ENCODE assay signal across 1 cellular context in the genomic region with DNA sequence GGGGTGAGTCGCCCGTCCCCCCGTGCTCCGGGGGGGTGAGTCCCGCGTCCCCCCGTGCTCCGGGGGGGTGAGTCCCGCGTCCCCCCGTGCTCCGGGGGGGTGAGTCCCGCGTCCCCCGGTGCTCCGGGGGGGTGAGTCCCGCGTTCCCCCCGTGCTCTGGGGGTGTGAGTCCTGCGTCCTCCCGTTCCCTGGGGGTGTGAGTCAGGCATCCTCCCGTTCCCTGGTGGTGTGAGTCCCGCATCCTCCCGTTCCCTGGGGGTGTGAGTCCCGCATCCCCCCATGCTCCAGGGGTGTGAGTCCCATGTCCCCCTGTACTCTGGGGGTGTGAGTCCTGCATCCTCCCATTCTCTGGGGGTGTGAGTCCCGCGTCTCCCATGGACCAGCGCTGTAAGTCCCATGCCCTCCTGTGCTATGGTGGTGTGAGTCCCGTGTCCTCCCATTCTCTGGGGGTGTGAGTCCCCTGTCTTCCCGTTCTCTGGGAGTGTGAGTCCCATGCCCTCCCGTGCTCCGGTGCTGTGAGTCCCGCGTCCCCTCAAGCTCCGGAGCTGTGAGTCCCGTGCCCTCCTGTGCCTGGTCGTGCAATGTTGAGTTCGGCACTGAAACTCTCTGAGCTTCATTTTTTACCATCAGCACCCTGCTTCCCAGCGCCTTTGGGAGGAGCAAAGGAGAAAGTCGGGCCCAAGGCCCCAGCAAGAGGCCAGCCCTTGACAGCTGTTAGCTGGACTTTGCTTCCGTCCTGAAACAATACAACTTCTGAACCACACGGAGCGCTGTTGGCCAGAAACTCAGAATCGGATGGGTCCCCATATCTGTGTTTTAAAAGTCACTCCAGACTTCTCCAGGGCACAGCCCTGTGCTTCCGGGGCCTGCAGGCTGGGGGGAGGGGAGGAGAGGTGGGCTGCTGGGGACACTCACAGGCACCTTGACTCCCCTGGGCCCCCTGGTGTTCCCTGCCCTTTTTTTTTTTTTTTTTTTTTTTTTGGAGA.
TF ChIP-seq lines count a peak whose summit lies in the region.

No MANE protein-coding gene starts in this region.

TF ChIP-seq in K562, 482 proteins besides CTCF, POLR2A, EP300 and RAD21 (continued from another document and continues in another):
- TF ChIP-seq REST (CRISPR knock-in tag; IDR thresholded peaks at IDR 0.05; ENCODE audit: low read depth) (0 out of 2 replicates have a peak, but pooled peaks have one; percentile 47), IFI16 (CRISPR knock-in tag; IDR thresholded peaks at IDR 0.05) (no peak), HDAC2 (IDR thresholded peaks at IDR 0.05) (no peak), ZNF23 (CRISPR knock-in tag; IDR thresholded peaks at IDR 0.05) (no peak), ELF2 (CRISPR knock-in tag; IDR thresholded peaks at IDR 0.05) (no peak), ZNF263 (CRISPR knock-in tag; IDR thresholded peaks at IDR 0.05; ENCODE audit: borderline replicate concordance) (peak; percentile 83), HINFP (tag; conservative IDR thresholded peaks at IDR 0.05; ENCODE audit: low read depth) (no peak), CBX5 (IDR thresholded peaks at IDR 0.05; ENCODE audit: borderline replicate concordance, low read depth) (no peak), SMARCE1 (IDR thresholded peaks at IDR 0.05) (0 out of 2 replicates have a peak, but pooled peaks have one; percentile 21), NFRKB (IDR thresholded peaks at IDR 0.05; ENCODE audit: low read depth) (no peak), CREM (IDR thresholded peaks at IDR 0.05; ENCODE audit: low read depth) (0 out of 2 replicates have a peak, but pooled peaks have one; percentile 27), CHD1 (IDR thresholded peaks at IDR 0.05; ENCODE audit: low read length) (no peak), SOX6 (IDR thresholded peaks at IDR 0.05) (no peak), ETV5 (CRISPR knock-in tag; IDR thresholded peaks at IDR 0.05; ENCODE audit: low read depth) (peak; percentile 89), MYNN (IDR thresholded peaks at IDR 0.05) (peak; percentile 77), MYNN (CRISPR knock-in tag; IDR thresholded peaks at IDR 0.05) (no peak), SMAD1 (IDR thresholded peaks at IDR 0.05; ENCODE audit: low read depth, low read length, partially characterized antibody) (peak; percentile 67), GTF2F1 (IDR thresholded peaks at IDR 0.05; ENCODE audit: low read depth, low read length) (no peak), POLR3G (IDR thresholded peaks at IDR 0.05; ENCODE audit: extremely low read depth, insufficient read length, insufficient replicate concordance) (no peak), BRF1 (IDR thresholded peaks at IDR 0.05; ENCODE audit: borderline replicate concordance, extremely low read depth, insufficient read length) (no peak), MECOM (CRISPR knock-in tag; IDR thresholded peaks at IDR 0.05) (no peak), WHSC1 (IDR thresholded peaks at IDR 0.05; ENCODE audit: low read length) (no peak), ARID1B (IDR thresholded peaks at IDR 0.05) (peak; percentile 10; the same call in 1 of the 2 replicates), ZKSCAN8 (CRISPR knock-in tag; IDR thresholded peaks at IDR 0.05) (no peak), MEF2D (tag; conservative IDR thresholded peaks at IDR 0.05; ENCODE audit: low read depth) (no peak), E2F3 (CRISPR knock-in tag; IDR thresholded peaks at IDR 0.05) (no peak), CAMTA2 (CRISPR knock-in tag; conservative IDR thresholded peaks at IDR 0.05) (no peak), NR2C2 (CRISPR knock-in tag; IDR thresholded peaks at IDR 0.05) (no peak), NR2C2 (tag; IDR thresholded peaks at IDR 0.05) (no peak), TCF3 (CRISPR knock-in tag; IDR thresholded peaks at IDR 0.05) (peak; percentile 24; the same call in 1 of the 2 replicates), KLF6 (CRISPR knock-in tag; IDR thresholded peaks at IDR 0.05; ENCODE audit: borderline replicate concordance) (no peak), ESRRA (IDR thresholded peaks at IDR 0.05; ENCODE audit: borderline replicate concordance, low read depth) (peak; percentile 43; the same call in 1 of the 2 replicates), NFATC3 (IDR thresholded peaks at IDR 0.05) (no peak), BRD4 (IDR thresholded peaks at IDR 0.05) (no peak), MYBL2 (IDR thresholded peaks at IDR 0.05; ENCODE audit: low read depth) (no peak), MYBL2 (CRISPR knock-in tag; IDR thresholded peaks at IDR 0.05; ENCODE audit: borderline replicate concordance) (no peak), NCOR1 (IDR thresholded peaks at IDR 0.05) (no peak), ATF7 (IDR thresholded peaks at IDR 0.05) (peak; percentile 25; the same call in 1 of the 2 replicates), ZNF384 (IDR thresholded peaks at IDR 0.05; ENCODE audit: low read depth, low read length) (peak; percentile 19; the same call in 1 of the 2 replicates), PHF8 (IDR thresholded peaks at IDR 0.05; ENCODE audit: borderline replicate concordance, low read length) (no peak), RREB1 (CRISPR knock-in tag; IDR thresholded peaks at IDR 0.05) (no peak), ZNF282 (CRISPR knock-in tag; IDR thresholded peaks at IDR 0.05) (no peak), ARNT (IDR thresholded peaks at IDR 0.05) (0 out of 4 replicates have a peak, but pooled peaks have one; percentile 27 to 28)
- TF ChIP-seq, protein P1, sequence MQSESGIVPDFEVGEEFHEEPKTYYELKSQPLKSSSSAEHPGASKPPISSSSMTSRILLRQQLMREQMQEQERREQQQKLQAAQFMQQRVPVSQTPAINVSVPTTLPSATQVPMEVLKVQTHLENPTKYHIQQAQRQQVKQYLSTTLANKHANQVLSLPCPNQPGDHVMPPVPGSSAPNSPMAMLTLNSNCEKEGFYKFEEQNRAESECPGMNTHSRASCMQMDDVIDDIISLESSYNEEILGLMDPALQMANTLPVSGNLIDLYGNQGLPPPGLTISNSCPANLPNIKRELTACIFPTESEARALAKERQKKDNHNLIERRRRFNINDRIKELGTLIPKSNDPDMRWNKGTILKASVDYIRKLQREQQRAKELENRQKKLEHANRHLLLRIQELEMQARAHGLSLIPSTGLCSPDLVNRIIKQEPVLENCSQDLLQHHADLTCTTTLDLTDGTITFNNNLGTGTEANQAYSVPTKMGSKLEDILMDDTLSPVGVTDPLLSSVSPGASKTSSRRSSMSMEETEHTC (IDR thresholded peaks at IDR 0.05) = no peak
- TF ChIP-seq, protein P2, sequence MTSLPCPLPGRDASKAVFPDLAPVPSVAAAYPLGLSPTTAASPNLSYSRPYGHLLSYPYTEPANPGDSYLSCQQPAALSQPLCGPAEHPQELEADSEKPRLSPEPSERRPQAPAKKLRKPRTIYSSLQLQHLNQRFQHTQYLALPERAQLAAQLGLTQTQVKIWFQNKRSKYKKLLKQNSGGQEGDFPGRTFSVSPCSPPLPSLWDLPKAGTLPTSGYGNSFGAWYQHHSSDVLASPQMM (CRISPR knock-in tag; IDR thresholded peaks at IDR 0.05) = no peak
- TF ChIP-seq, protein P3, sequence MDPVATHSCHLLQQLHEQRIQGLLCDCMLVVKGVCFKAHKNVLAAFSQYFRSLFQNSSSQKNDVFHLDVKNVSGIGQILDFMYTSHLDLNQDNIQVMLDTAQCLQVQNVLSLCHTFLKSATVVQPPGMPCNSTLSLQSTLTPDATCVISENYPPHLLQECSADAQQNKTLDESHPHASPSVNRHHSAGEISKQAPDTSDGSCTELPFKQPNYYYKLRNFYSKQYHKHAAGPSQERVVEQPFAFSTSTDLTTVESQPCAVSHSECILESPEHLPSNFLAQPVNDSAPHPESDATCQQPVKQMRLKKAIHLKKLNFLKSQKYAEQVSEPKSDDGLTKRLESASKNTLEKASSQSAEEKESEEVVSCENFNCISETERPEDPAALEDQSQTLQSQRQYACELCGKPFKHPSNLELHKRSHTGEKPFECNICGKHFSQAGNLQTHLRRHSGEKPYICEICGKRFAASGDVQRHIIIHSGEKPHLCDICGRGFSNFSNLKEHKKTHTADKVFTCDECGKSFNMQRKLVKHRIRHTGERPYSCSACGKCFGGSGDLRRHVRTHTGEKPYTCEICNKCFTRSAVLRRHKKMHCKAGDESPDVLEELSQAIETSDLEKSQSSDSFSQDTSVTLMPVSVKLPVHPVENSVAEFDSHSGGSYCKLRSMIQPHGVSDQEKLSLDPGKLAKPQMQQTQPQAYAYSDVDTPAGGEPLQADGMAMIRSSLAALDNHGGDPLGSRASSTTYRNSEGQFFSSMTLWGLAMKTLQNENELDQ (CRISPR knock-in tag; IDR thresholded peaks at IDR 0.05; ENCODE audit: borderline replicate concordance) = no peak
- TF ChIP-seq, protein P4, sequence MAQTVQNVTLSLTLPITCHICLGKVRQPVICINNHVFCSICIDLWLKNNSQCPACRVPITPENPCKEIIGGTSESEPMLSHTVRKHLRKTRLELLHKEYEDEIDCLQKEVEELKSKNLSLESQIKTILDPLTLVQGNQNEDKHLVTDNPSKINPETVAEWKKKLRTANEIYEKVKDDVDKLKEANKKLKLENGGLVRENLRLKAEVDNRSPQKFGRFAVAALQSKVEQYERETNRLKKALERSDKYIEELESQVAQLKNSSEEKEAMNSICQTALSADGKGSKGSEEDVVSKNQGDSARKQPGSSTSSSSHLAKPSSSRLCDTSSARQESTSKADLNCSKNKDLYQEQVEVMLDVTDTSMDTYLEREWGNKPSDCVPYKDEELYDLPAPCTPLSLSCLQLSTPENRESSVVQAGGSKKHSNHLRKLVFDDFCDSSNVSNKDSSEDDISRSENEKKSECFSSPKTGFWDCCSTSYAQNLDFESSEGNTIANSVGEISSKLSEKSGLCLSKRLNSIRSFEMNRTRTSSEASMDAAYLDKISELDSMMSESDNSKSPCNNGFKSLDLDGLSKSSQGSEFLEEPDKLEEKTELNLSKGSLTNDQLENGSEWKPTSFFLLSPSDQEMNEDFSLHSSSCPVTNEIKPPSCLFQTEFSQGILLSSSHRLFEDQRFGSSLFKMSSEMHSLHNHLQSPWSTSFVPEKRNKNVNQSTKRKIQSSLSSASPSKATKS (CRISPR knock-in tag; IDR thresholded peaks at IDR 0.05) = no peak
